Comparison of ENCODE assay signal across 18 cellular contexts in genomic region chr6:72022830-72023229, GRCh38.
DNase-seq lines count a peak whose midpoint lies in the region; ATAC-seq and TF ChIP-seq lines count a peak whose summit lies in the region.
"Had no signal": no experiment of that assay in that cellular context is flagged by ENCODE, and none has a peak within 500 bp of the region (broad histone marks: within the 10 kb centered on the region; RNA-seq: fewer than 3 reads in every experiment).

No MANE protein-coding gene starts in this region.

- no peaks in the 10 kb centered on the region for H3K79me2 ChIP-seq in osteoblast (ENCODE audit: insufficient read depth, low read length)

- H3K4me1 ChIP-seq in osteoblast (ENCODE audit: insufficient read depth, low read length), result no peaks in the 10 kb centered on the region
- H3K4me1 ChIP-seq: BE2C; BLaER1 treated with 17β-estradiol and CSF1 and Interleukin-3, amounts not matched to agents 10 nM and 100 nM; HAP-1 had no signal

- no peak overlapping the region for H2AFZ ChIP-seq in osteoblast (ENCODE audit: low read length)

- no peaks in the 10 kb centered on the region for H3K4me1 Mint-ChIP-seq in natural killer cell treated with Interleukin-12 subunit alpha and Interleukin-12 subunit beta and Interleukin-15 and Interleukin-18, amount 100 ng/mL, for 72 hours (ENCODE audit: low read depth in 2 of 2)
- H3K4me1 Mint-ChIP-seq: CD14-positive monocyte had no signal

- no peak overlapping the region for H3K27ac Mint-ChIP-seq in natural killer cell treated with Interleukin-12 subunit alpha and Interleukin-12 subunit beta and Interleukin-15 and Interleukin-18, amount 100 ng/mL, for 72 hours
- H3K27ac Mint-ChIP-seq: CD14-positive monocyte; CD4-positive, alpha-beta T cell had no signal

- no peaks in the 10 kb centered on the region for H3K27me3 Mint-ChIP-seq in natural killer cell treated with Interleukin-12 subunit alpha and Interleukin-12 subunit beta and Interleukin-15 and Interleukin-18, amount 100 ng/mL, for 72 hours
- H3K27me3 Mint-ChIP-seq: CD4-positive, alpha-beta T cell had no signal

- peaks cover 7% of the 10 kb centered on the region for H3K9me3 Mint-ChIP-seq in natural killer cell treated with Interleukin-12 subunit alpha and Interleukin-12 subunit beta and Interleukin-15 and Interleukin-18, amount 100 ng/mL, for 72 hours
- H3K9me3 Mint-ChIP-seq: CD4-positive, alpha-beta T cell had no signal

- no peaks in the 10 kb centered on the region for H3K9me3 ChIP-seq in osteoblast (ENCODE audit: low read depth, low read length)
- H3K9me3 ChIP-seq: BE2C; BLaER1 treated with 17β-estradiol and CSF1 and Interleukin-3, amounts not matched to agents 10 nM and 100 nM; HAP-1 had no signal

- H4K20me1 ChIP-seq in osteoblast (ENCODE audit: insufficient read depth, low read length), result no peaks in the 10 kb centered on the region
- H4K20me1 ChIP-seq: BLaER1 treated with 17β-estradiol and CSF1 and Interleukin-3, amounts not matched to agents 10 nM and 100 nM had no signal

- no peak overlapping the region for H3K4me2 ChIP-seq in osteoblast (ENCODE audit: insufficient read depth, low read length)
- H3K4me2 ChIP-seq: BLaER1 treated with 17β-estradiol and CSF1 and Interleukin-3, amounts not matched to agents 10 nM and 100 nM had no signal

- no peaks in the 10 kb centered on the region for H3K27me3 ChIP-seq in osteoblast (ENCODE audit: insufficient read depth, low read length)
- H3K27me3 ChIP-seq: BE2C; BLaER1 treated with 17β-estradiol and CSF1 and Interleukin-3, amounts not matched to agents 10 nM and 100 nM had no signal

- no peaks in the 10 kb centered on the region for H3K36me3 Mint-ChIP-seq in natural killer cell treated with Interleukin-12 subunit alpha and Interleukin-12 subunit beta and Interleukin-15 and Interleukin-18, amount 100 ng/mL, for 72 hours
- H3K36me3 Mint-ChIP-seq: CD14-positive monocyte had no signal

- TF ChIP-seq CTCF in osteoblast (IDR thresholded peaks at IDR 0.05; ENCODE audit: extremely low read depth, low read depth, low read length), result no peak

- peak; percentile 28 for DNase-seq in NCI-H2171 treated with DMSO at 0.1 percent for 48 hours (lab: John Stamatoyannopoulos, UW)
- DNase-seq in NCI-H2171 (lab: John Stamatoyannopoulos, UW), result no peak
- peak; percentile 56 for DNase-seq in cerebellar cortex (ENCODE audit: low spot score)
- DNase-seq in osteoblast (ENCODE audit: insufficient read length, low spot score, missing footprints), result peak; percentile 21
- DNase-seq in natural killer cell treated with Interleukin-12 subunit alpha and Interleukin-12 subunit beta and Interleukin-15 and Interleukin-18, amount 100 ng/mL, for 72 hours (ENCODE audit: low spot score), result no peak
- DNase-seq in islet precursor cell, result no peak
- DNase-seq: AML-193; BE2C; Calu3; CD4-positive, alpha-beta T cell; COR-L47; DMS53; DMS79 treated with DMSO at 0.1 percent for 48 hours; GOT3 had no signal

- no peak overlapping the region for H3K4me3 Mint-ChIP-seq in natural killer cell treated with Interleukin-12 subunit alpha and Interleukin-12 subunit beta and Interleukin-15 and Interleukin-18, amount 100 ng/mL, for 72 hours
- H3K4me3 Mint-ChIP-seq: CD14-positive monocyte; CD4-positive, alpha-beta T cell had no signal

- H3K4me3 ChIP-seq in osteoblast (ENCODE audit: insufficient read depth, low read length), result no peak overlapping the region
- H3K4me3 ChIP-seq: BLaER1 treated with 17β-estradiol and CSF1 and Interleukin-3, amounts not matched to agents 10 nM and 100 nM; HAP-1 had no signal

- H3K36me3 ChIP-seq in osteoblast (ENCODE audit: insufficient read depth, low read length), result no peaks in the 10 kb centered on the region
- H3K36me3 ChIP-seq: BE2C; BLaER1 treated with 17β-estradiol and CSF1 and Interleukin-3, amounts not matched to agents 10 nM and 100 nM; HAP-1 had no signal

- no peak overlapping the region for H3K27ac ChIP-seq in osteoblast (ENCODE audit: low read depth, low read length)
- H3K27ac ChIP-seq: 22Rv1; BLaER1 treated with 17β-estradiol and CSF1 and Interleukin-3, amounts not matched to agents 10 nM and 100 nM had no signal

- ATAC-seq in natural killer cell treated with Interleukin-12 subunit alpha and Interleukin-12 subunit beta and Interleukin-15 and Interleukin-18, amount 100 ng/mL, for 72 hours, result no peak

Comparison
In these comparisons a context has a peak if more than half of its experiments do, and no peak if none do; other contexts are left out.
1. DNase-seq: peak in NCI-H2171 treated with DMSO at 0.1 percent for 48 hours (single experiment), cerebellar cortex (single experiment) and osteoblast (single experiment); none in NCI-H2171 (single experiment), natural killer cell treated with Interleukin-12 subunit alpha and Interleukin-12 subunit beta and Interleukin-15 and Interleukin-18, amount 100 ng/mL, for 72 hours (single experiment) and islet precursor cell (single experiment).